27 cellular contexts compared by ENCODE assay signal in genomic region chr19:17457621-17458020, GRCh38. TPM values are rescaled to one million over a fixed set of nuclear protein-coding genes. Genes with fewer than 3 reads are reported as not detected.
"Had no signal": no experiment of that assay in that cellular context is flagged by ENCODE, and none has a peak within 500 bp of the region (broad histone marks: within the 10 kb centered on the region; RNA-seq: fewer than 3 reads in every experiment).

No MANE protein-coding gene starts in this region.

- H3K36me3 ChIP-seq: brain microvascular endothelial cell, SJCRH30 had no signal

- ATAC-seq: activated T-helper 17 cell treated with anti-CD3 and anti-CD28 coated beads, Interleukin-2, amount 50 U/mL, for 72 hours; Right ventricle myocardium inferior had no signal

- H3K4me2 ChIP-seq: SK-N-SH had no signal

- H3K9ac ChIP-seq: SK-N-SH had no signal

- H3K27ac ChIP-seq: brain microvascular endothelial cell, SJCRH30 had no signal

- H3K9me3 ChIP-seq: SJCRH30, SK-N-SH had no signal

- DNase-seq: activated B cell treated with CpG ODN at 0.5 μM for 24 hours; activated CD4-positive, alpha-beta memory T cell treated with anti-CD3 and anti-CD28 coated beads for 36 hours; activated CD4-positive, alpha-beta T cell treated with anti-CD3 and anti-CD28 coated beads for 1 hour; activated CD4-positive, alpha-beta T cell treated with anti-CD3 and anti-CD28 coated beads, Interleukin-2, amount 10 ng/mL, durations not matched to agents 24 days and 14 days; activated CD8-positive, alpha-beta memory T cell treated with anti-CD3 and anti-CD28 coated beads for 24 hours; activated gamma-delta T cell; activated naive CD4-positive, alpha-beta T cell treated with anti-CD3 and anti-CD28 coated beads for 36 hours; activated T-cell treated with anti-CD3 and anti-CD28 coated beads, Interleukin-2, amount 50 U/mL, for 48 hours; amygdala; brain microvascular endothelial cell; cerebellar nuclear complex; Karpas-422; MM.1S; NCI-H1105; NCI-H1436 treated with DMSO at 0.1 percent for 48 hours; NCI-H187; NCI-H2081; NCI-H510A treated with DMSO at 0.1 percent for 48 hours; NCI-H748 treated with DMSO at 0.1 percent for 48 hours; RPMI8226; SK-N-SH had no signal

- H3K4me3 ChIP-seq: SJCRH30 had no signal

RNA-seq across cellular contexts. Expression of gene NXNL1, which starts 3.1 kb away (rescaled TPM):
- total RNA-seq: activated B cell treated with CpG ODN at 0.5 μM for 24 hours; activated CD4-positive, alpha-beta memory T cell treated with anti-CD3 and anti-CD28 coated beads for 36 hours; activated CD4-positive, alpha-beta T cell treated with anti-CD3 and anti-CD28 coated beads, Interleukin-2, amount 10 ng/mL, durations not matched to agents 24 days and 14 days; activated naive CD4-positive, alpha-beta T cell treated with anti-CD3 and anti-CD28 coated beads for 36 hours; activated T-helper 17 cell treated with anti-CD3 and anti-CD28 coated beads, Interleukin-2, amount 50 U/mL, for 72 hours; OCI-LY7; Right ventricle myocardium inferior; SJCRH30; T-helper 1 cell treated with Interleukin-12 subunit alpha and Interleukin-12 subunit beta and Interleukin-4 antibody, amounts not matched to agents 30 ng/mL and 1 ng/mL, for 36 hours had no signal
- polyA plus RNA-seq: SK-N-SH had no signal

RNA-seq across cellular contexts. Expression of gene TMEM221, which starts 9.2 kb away (rescaled TPM):
- total RNA-seq: activated B cell treated with CpG ODN at 0.5 μM for 24 hours; activated CD4-positive, alpha-beta memory T cell treated with anti-CD3 and anti-CD28 coated beads for 36 hours; activated CD4-positive, alpha-beta T cell treated with anti-CD3 and anti-CD28 coated beads, Interleukin-2, amount 10 ng/mL, durations not matched to agents 24 days and 14 days; activated naive CD4-positive, alpha-beta T cell treated with anti-CD3 and anti-CD28 coated beads for 36 hours; activated T-helper 17 cell treated with anti-CD3 and anti-CD28 coated beads, Interleukin-2, amount 50 U/mL, for 72 hours; cardiac septum; OCI-LY7; Right ventricle myocardium inferior; T-helper 1 cell treated with Interleukin-12 subunit alpha and Interleukin-12 subunit beta and Interleukin-4 antibody, amounts not matched to agents 30 ng/mL and 1 ng/mL, for 36 hours had no signal
